In the genomic region with DNA sequence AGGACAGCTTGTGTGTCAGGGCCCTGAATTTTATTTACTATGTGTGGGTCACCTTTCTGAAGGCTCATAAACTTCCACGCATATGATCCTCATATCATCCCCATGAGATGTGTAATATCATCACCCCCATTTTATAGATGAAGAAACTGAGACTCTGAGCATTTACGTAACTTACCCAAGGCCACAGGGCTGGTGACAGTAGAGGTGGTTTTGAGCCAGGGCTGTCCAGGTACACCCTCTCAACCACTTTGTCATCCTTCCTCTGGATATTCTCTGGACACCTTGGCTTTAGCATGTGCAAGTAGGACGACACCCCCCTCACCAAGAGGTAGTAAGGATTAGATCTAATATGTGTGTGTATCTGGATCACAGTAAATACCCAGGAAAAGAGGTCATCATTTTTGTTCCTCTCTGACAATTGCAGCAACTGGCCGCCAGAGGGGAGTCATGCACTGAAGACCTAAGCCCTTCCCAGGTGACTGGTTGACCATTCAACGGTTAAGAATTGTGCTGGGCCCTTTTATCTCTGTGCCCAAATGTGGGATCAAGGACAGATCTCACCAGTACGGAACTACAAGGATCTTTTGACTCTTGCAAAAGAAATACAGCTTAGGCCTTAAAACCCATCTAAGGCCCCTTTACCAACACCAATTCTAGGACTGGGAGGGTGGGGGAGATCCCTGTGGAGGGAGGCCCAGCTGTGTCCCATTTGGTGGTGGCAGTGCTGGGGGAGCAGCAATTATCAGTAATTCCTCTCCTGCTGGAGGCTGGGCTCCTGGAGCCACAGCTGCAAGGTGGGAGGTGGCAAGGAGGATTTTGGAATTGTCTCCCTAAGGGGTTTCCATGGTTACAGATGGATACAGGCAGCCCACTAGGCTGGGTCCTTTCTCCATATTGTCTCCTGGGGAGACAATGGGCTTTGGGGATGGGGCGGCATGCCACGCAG, we compare ENCODE assay signal across 8 cellular contexts. TPM values are rescaled to one million over a fixed set of nuclear protein-coding genes. Genes with fewer than 3 reads are reported as not detected.
DNase-seq lines count a peak whose midpoint lies in the region; ATAC-seq and FAIRE-seq lines count a peak whose summit lies in the region.

No MANE protein-coding gene starts in this region.

- in situ Hi-C loops in ACHN (cut with HindIII; ENCODE audit: low pct_ligation_motif_present, low pct_unique_long_range_greater_than_20kb, low sequenced_read_pairs), result no loop called here

- FAIRE-seq in GM19239 (lab: Jason Lieb, UNC), result peak; percentile 93

- DNase-seq in ACHN, result peak; percentile 72
- no peak for DNase-seq in GM19239 (ENCODE audit: insufficient read length, low spot score)
- DNase-seq in NCI-H2227 (lab: John Stamatoyannopoulos, UW; ENCODE audit: unreplicated experiment), result peak; percentile 90
- peak; percentile 73 for DNase-seq in cerebellum (ENCODE audit: low spot score)
- DNase-seq in left colon, result peak; percentile 60 to 81
- peak; percentile 58 to 65 for DNase-seq in stimulated activated CD4-positive, alpha-beta T cell treated with anti-CD3 and anti-CD28 coated beads, Interleukin-4, amount 100 ng/mL, for 48 hours (ENCODE audit: low read depth in 2 of 2)

- ATAC-seq in activated CD4-positive, CD25-positive, alpha-beta regulatory T cell treated with anti-CD3 and anti-CD28 coated beads, Interleukin-2, amount 50 U/mL, for 24 hours, result peak; percentile 19 to 31
- ATAC-seq in left colon (peak; percentile 50), HG02970 (IDR thresholded peaks at IDR 0.05; ENCODE audit: low FRiP score, unreplicated experiment) (no peak)

- intact Hi-C loops in left colon (cut with DNase I, micrococcal nuclease), result loop anchor here (2.0 to 5.0 kb wide), 3 partner anchors 47 to 93 kb away; no protein-coding TSS in a partner anchor

RNA-seq across cellular contexts. Expression of gene E2F2, which starts 13.7 kb away (rescaled TPM):
- total RNA-seq in cerebellum (3.1 TPM), left colon (10 to 100 TPM; 10.9 to 12.1 TPM)

RNA-seq across cellular contexts. Expression of gene ID3, which starts 14.6 kb away (rescaled TPM):
- 33.6 TPM for total RNA-seq in cerebellum
- 100 to 1,000 TPM; 131 to 223 TPM for total RNA-seq in left colon
